ENCODE assay signal across 2 cellular contexts in the genomic region with DNA sequence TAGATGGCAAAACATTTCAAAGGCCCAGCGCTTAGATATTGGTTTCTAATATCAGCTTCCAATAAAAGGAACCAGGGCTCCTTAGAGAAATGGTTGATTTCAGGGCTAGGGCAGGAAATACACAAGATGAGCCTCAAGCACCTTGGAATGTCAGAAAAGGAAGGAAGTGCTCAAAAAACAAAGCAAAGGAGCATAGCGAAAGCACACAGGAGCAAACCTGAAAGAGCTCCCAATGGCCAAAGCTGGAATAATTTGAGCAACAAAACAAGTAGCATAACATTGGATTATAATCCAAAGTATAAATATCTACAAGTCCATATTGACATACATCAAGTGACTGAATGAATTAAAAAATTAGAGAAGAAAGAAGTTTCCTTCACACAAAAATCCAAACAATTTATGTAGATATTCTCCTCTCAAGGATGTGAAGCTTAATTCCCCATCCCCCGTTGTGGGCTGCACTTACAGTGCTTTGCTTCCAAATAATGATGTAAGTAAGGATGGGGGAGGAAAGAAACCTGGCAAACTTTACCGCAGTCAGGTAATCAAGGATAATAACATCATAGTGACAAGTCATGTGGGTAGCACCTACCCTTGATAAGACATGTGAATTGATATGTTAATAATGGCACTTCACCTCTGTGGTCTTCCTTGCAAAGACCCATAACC.
TF ChIP-seq lines count a peak whose summit lies in the region.

No MANE protein-coding gene starts in this region.

TF ChIP-seq in endothelial cell of umbilical vein, 7 proteins besides CTCF, POLR2A, EP300 and RAD21 (continued from another document):
- TF ChIP-seq JUN (IDR thresholded peaks at IDR 0.05; ENCODE audit: borderline replicate concordance, insufficient read depth, insufficient read length, low read depth), result no peak
TF ChIP-seq in endothelial cell of umbilical vein: peak in this region for 0.

TF ChIP-seq in neural cell, 6 proteins besides CTCF, POLR2A, EP300 and RAD21:
- TF ChIP-seq, protein P1, sequence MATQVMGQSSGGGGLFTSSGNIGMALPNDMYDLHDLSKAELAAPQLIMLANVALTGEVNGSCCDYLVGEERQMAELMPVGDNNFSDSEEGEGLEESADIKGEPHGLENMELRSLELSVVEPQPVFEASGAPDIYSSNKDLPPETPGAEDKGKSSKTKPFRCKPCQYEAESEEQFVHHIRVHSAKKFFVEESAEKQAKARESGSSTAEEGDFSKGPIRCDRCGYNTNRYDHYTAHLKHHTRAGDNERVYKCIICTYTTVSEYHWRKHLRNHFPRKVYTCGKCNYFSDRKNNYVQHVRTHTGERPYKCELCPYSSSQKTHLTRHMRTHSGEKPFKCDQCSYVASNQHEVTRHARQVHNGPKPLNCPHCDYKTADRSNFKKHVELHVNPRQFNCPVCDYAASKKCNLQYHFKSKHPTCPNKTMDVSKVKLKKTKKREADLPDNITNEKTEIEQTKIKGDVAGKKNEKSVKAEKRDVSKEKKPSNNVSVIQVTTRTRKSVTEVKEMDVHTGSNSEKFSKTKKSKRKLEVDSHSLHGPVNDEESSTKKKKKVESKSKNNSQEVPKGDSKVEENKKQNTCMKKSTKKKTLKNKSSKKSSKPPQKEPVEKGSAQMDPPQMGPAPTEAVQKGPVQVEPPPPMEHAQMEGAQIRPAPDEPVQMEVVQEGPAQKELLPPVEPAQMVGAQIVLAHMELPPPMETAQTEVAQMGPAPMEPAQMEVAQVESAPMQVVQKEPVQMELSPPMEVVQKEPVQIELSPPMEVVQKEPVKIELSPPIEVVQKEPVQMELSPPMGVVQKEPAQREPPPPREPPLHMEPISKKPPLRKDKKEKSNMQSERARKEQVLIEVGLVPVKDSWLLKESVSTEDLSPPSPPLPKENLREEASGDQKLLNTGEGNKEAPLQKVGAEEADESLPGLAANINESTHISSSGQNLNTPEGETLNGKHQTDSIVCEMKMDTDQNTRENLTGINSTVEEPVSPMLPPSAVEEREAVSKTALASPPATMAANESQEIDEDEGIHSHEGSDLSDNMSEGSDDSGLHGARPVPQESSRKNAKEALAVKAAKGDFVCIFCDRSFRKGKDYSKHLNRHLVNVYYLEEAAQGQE (IDR thresholded peaks at IDR 0.05; ENCODE audit: borderline replicate concordance), result no peak
- TF ChIP-seq EZH2 (IDR thresholded peaks at IDR 0.05; ENCODE audit: borderline replicate concordance, insufficient read depth, low read length, poor library complexity, severe bottlenecking) (no peak), TAF1 (IDR thresholded peaks at IDR 0.05; ENCODE audit: low read depth) (no peak), POLR2AphosphoS5 (IDR thresholded peaks at IDR 0.05) (no peak), MXI1 (conservative IDR thresholded peaks at IDR 0.05; ENCODE audit: poor library complexity, severe bottlenecking) (no peak), SMC3 (conservative IDR thresholded peaks at IDR 0.05; ENCODE audit: poor library complexity) (no peak)
